Comparison of ENCODE assay signal across 25 cellular contexts in genomic region chr13:101384929-101385328, GRCh38. TPM values are rescaled to one million over a fixed set of nuclear protein-coding genes. Genes with fewer than 3 reads are reported as not detected.
DNase-seq lines count a peak whose midpoint lies in the region; ATAC-seq, FAIRE-seq and TF ChIP-seq lines count a peak whose summit lies in the region.
"Had no signal": no experiment of that assay in that cellular context is flagged by ENCODE, and none has a peak within 500 bp of the region (broad histone marks: within the 10 kb centered on the region; RNA-seq: fewer than 3 reads in every experiment).

No MANE protein-coding gene starts in this region.

- no peak overlapping the region for H3K4me3 ChIP-seq in Karpas-422 (ENCODE audit: low read length)
- H3K4me3 ChIP-seq: A549, MG63, SK-N-MC had no signal

- peaks cover 23% of the 10 kb centered on the region for H3K4me1 Mint-ChIP-seq in glutamatergic neuron (ENCODE audit: low read depth, unreplicated experiment)
- H3K4me1 Mint-ChIP-seq: B cell, CD14-positive monocyte had no signal

- H3K27me3 ChIP-seq in Karpas-422 (ENCODE audit: low read length), result no peaks in the 10 kb centered on the region
- H3K27me3 ChIP-seq: MG63 had no signal

- no peak overlapping the region for H3K9ac ChIP-seq in Karpas-422 (ENCODE audit: low read length)

- no peaks in the 10 kb centered on the region for H3K36me3 ChIP-seq in Karpas-422 (ENCODE audit: insufficient read depth, low read length)
- H3K36me3 ChIP-seq: MG63 had no signal

- no peaks in the 10 kb centered on the region for H3K36me3 Mint-ChIP-seq in glutamatergic neuron (ENCODE audit: unreplicated experiment)
- H3K36me3 Mint-ChIP-seq: CD14-positive monocyte had no signal

- H3K4me3 Mint-ChIP-seq in glutamatergic neuron (ENCODE audit: unreplicated experiment), result peak overlapping the region; percentile 50
- H3K4me3 Mint-ChIP-seq: B cell, CD14-positive monocyte, HFFc6 had no signal

- peak; percentile 16 for DNase-seq in G401 (ENCODE audit: low spot score)
- DNase-seq in Karpas-422, result peak; percentile 24
- DNase-seq in OCI-M1 (lab: John Stamatoyannopoulos, UW), result peak; percentile 12
- peak; percentile 31 for DNase-seq in glutamatergic neuron
- no peak for DNase-seq in GM19239 (ENCODE audit: insufficient read length, low spot score)
- DNase-seq: GDM1, H7, HFFc6, MG63, NCI-H1092 treated with DMSO at 0.1 percent for 48 hours, NCI-H1436 treated with DMSO at 0.1 percent for 48 hours, NCI-H2029, NCI-H69, PC-3, RPMI8226, SHP77, T-helper 2 cell had no signal

- no peak overlapping the region for H3K4me2 ChIP-seq in Karpas-422 (ENCODE audit: low read depth, low read length, poor library complexity, severe bottlenecking)
- H3K4me2 ChIP-seq: A549 had no signal

- no peak overlapping the region for H2AFZ ChIP-seq in Karpas-422 (ENCODE audit: low read length)

- no peaks in the 10 kb centered on the region for H4K20me1 ChIP-seq in Karpas-422 (ENCODE audit: insufficient read depth, low read depth, low read length)

- H3K9me3 Mint-ChIP-seq in glutamatergic neuron (ENCODE audit: unreplicated experiment), result no peaks in the 10 kb centered on the region
- H3K9me3 Mint-ChIP-seq: HFFc6 had no signal

- no peaks in the 10 kb centered on the region for H3K9me3 ChIP-seq in Karpas-422 (ENCODE audit: low read length)
- H3K9me3 ChIP-seq: A549, MG63 had no signal

- no peak overlapping the region for H3K27ac ChIP-seq in Karpas-422 (ENCODE audit: low read length)
- H3K27ac ChIP-seq: A549, SK-N-MC had no signal

- no peaks in the 10 kb centered on the region for H3K79me2 ChIP-seq in Karpas-422 (ENCODE audit: low read length)

- ATAC-seq in HG03159 (IDR thresholded peaks at IDR 0.05; ENCODE audit: unreplicated experiment) (no peak), HG02981 (IDR thresholded peaks at IDR 0.05; ENCODE audit: unreplicated experiment) (no peak)
- ATAC-seq: A549, PC-3 had no signal

- in situ Hi-C loops in G401 (cut with HindIII; ENCODE audit: low sequenced_read_pairs), result no loop called here

- FAIRE-seq in GM19239 (lab: Jason Lieb, UNC), result no peak
- FAIRE-seq: A549, GM18507 had no signal

- peak overlapping the region; percentile 74 for H3K27ac Mint-ChIP-seq in glutamatergic neuron (ENCODE audit: unreplicated experiment)
- H3K27ac Mint-ChIP-seq: B cell, CD14-positive monocyte, HFFc6 had no signal

- no peak for TF ChIP-seq CTCF in glutamatergic neuron (IDR thresholded peaks at IDR 0.05; ENCODE audit: partially characterized antibody, unreplicated experiment)

- no peaks in the 10 kb centered on the region for H3K4me1 ChIP-seq in Karpas-422 (ENCODE audit: low read length)
- H3K4me1 ChIP-seq: A549 had no signal

- H3K27me3 Mint-ChIP-seq in glutamatergic neuron (ENCODE audit: unreplicated experiment), result no peaks in the 10 kb centered on the region
- H3K27me3 Mint-ChIP-seq: B cell had no signal

- no peaks in the 10 kb centered on the region for H3K9me2 ChIP-seq in Karpas-422 (replicated peaks; ENCODE audit: insufficient read depth, low read length)

RNA-seq across cellular contexts. Expression of gene NALCN, which starts 31.4 kb away (rescaled TPM):
- total RNA-seq in G401 (2014; rRNA removed; shearing (Covaris generic)), result not detected in 2 replicates
- total RNA-seq in Karpas-422 (2014; rRNA removed; shearing (Covaris generic); ENCODE audit: low replicate concordance), result 0.04 TPM in 1 of 2 replicates, not detected in the other
- 0.81 TPM for total RNA-seq in glutamatergic neuron (ENCODE audit: unreplicated experiment)
- total RNA-seq: B cell, Daoy had no signal
